ENCODE assay signal across 14 cellular contexts in the genomic region with DNA sequence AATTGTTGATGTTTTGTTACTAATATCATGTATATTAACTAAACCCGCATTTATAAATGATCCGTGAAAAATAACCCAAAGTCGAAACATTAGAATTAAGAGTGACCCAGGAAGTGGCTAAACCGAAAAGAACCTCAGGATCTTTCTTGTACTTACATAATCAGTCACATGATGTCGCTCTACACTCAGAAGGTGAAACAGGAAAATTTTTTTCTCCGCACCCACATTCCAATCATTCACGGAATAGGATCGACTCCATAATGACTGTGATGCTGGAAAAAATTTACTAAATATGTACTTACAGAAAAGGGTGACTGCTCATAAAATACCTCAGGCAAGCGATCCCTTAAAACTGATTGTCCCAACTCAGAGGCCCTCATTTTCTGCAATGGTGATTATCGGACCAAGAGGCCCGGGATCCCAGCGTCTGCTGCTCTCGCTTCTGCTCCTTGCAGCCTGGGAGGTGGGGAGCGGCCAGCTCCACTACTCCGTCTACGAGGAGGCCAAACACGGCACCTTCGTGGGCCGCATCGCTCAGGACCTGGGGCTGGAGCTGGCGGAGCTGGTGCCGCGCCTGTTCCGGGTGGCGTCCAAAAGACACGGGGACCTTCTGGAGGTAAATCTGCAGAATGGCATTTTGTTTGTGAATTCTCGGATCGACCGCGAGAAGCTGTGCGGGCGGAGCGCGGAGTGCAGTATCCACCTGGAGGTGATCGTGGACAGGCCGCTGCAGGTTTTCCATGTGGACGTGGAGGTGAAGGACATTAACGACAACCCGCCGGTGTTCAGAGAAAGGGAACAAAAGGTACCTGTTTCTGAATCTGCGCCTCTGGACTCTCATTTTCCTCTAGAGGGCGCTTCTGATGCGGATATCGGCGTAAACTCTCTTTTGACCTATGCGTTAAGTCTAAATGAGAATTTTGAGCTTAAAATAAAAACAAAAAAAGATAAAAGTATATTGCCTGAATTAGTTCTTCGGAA. TPM values are rescaled to one million over a fixed set of nuclear protein-coding genes. Genes with fewer than 3 reads are reported as not detected.
DNase-seq lines count a peak whose midpoint lies in the region; ATAC-seq lines count a peak whose summit lies in the region.
"Had no signal": no experiment of that assay in that cellular context is flagged by ENCODE, and none has a peak within 500 bp of the region (broad histone marks: within the 10 kb centered on the region; RNA-seq: fewer than 3 reads in every experiment).

A gene with protein sequence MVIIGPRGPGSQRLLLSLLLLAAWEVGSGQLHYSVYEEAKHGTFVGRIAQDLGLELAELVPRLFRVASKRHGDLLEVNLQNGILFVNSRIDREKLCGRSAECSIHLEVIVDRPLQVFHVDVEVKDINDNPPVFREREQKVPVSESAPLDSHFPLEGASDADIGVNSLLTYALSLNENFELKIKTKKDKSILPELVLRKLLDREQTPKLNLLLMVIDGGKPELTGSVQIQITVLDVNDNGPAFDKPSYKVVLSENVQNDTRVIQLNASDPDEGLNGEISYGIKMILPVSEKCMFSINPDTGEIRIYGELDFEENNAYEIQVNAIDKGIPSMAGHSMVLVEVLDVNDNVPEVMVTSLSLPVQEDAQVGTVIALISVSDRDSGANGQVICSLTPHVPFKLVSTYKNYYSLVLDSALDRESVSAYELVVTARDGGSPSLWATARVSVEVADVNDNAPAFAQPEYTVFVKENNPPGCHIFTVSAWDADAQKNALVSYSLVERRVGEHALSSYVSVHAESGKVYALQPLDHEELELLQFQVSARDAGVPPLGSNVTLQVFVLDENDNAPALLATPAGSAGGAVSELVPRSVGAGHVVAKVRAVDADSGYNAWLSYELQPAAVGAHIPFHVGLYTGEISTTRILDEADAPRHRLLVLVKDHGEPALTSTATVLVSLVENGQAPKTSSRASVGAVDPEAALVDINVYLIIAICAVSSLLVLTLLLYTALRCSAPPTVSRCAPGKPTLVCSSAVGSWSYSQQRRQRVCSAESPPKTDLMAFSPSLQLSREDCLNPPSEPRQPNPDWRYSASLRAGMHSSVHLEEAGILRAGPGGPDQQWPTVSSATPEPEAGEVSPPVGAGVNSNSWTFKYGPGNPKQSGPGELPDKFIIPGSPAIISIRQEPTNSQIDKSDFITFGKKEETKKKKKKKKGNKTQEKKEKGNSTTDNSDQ (plus strand): TSS at position 224 of the 981 bp plus-strand sequence. CDS start 165 bp downstream, at position 389.

- no peak within 1 kb of the TSS for H2BK5ac ChIP-seq in mesenchymal stem cell (ENCODE audit: low read depth, low read length, poor library complexity, severe bottlenecking)

- WGBS in mesenchymal stem cell: 8% methylated on average over 39 of the region's 47 CpGs

- peak within 1 kb of the TSS; percentile 64 for H3K4me2 ChIP-seq in mesenchymal stem cell (ENCODE audit: low read length, poor library complexity, severe bottlenecking)

- H3K79me1 ChIP-seq in mesenchymal stem cell (replicated peaks; ENCODE audit: low read length, poor library complexity, severe bottlenecking): peaks cover 3% of the 10 kb centered on the region

- peak within 1 kb of the TSS; percentile 73 for H3K27ac ChIP-seq in HUES48 (ENCODE audit: low read depth, low read length)
- peak within 1 kb of the TSS; percentile 60 for H3K27ac ChIP-seq in mesenchymal stem cell (ENCODE audit: low read length, poor library complexity, severe bottlenecking)
- H3K27ac ChIP-seq: neutrophil, Peyer's patch had no signal

- no peak within 1 kb of the TSS for H3K4ac ChIP-seq in mesenchymal stem cell (ENCODE audit: low read depth in 1 of 2, low read length in 2 of 2)

- peak; percentile 46 for DNase-seq in 8988T
- DNase-seq in cerebellar cortex (ENCODE audit: low spot score): peak; percentile 69
- DNase-seq in mesenchymal stem cell: peak; percentile 75
- no peak for DNase-seq in stimulated activated CD8-positive, alpha-beta memory T cell treated with anti-CD3 and anti-CD28 coated beads, Interleukin-4, amount 100 ng/mL, for 48 hours
- DNase-seq in NCI-H2081 treated with DMSO at 0.1 percent for 48 hours (lab: John Stamatoyannopoulos, UW): no peak
- DNase-seq in stimulated activated naive CD4-positive, alpha-beta T cell (lab: John Stamatoyannopoulos, UW): no peak
- DNase-seq: effector CD4-positive, alpha-beta T cell; hypothalamus; NCI-H1417; Peyer's patch; stimulated activated CD4-positive, alpha-beta T cell treated with anti-CD3 and anti-CD28 coated beads, Interleukin-2, amount 100 ng/mL, for 48 hours had no signal

- peak within 1 kb of the TSS; percentile 85 for H3K9ac ChIP-seq in HUES48 (ENCODE audit: low read depth, low read length)
- H3K9ac ChIP-seq in mesenchymal stem cell (ENCODE audit: low read length): no peak within 1 kb of the TSS

- no peak within 1 kb of the TSS for H4K8ac ChIP-seq in mesenchymal stem cell (ENCODE audit: low read length)

- no peak within 1 kb of the TSS for H2BK120ac ChIP-seq in mesenchymal stem cell (ENCODE audit: low read depth, low read length)

- no peak within 1 kb of the TSS for H4K91ac ChIP-seq in mesenchymal stem cell (ENCODE audit: low read length)

- no peaks in the 10 kb centered on the region for H3K27me3 ChIP-seq in HUES48 (ENCODE audit: control insufficient read depth, insufficient read depth, low read length)
- no peaks in the 10 kb centered on the region for H3K27me3 ChIP-seq in mesenchymal stem cell (ENCODE audit: control insufficient read depth in 1 of 2, insufficient read depth in 1 of 2, low read length in 2 of 2)
- H3K27me3 ChIP-seq: Peyer's patch had no signal

- H3K14ac ChIP-seq in mesenchymal stem cell (ENCODE audit: low read length in 2 of 2): no peak within 1 kb of the TSS

- H2BK12ac ChIP-seq in mesenchymal stem cell (ENCODE audit: low read length in 2 of 2): no peak within 1 kb of the TSS

- no peak for ATAC-seq in GM21423 (IDR thresholded peaks at IDR 0.05; ENCODE audit: unreplicated experiment)

- H3K36me3 ChIP-seq in HUES48 (ENCODE audit: control insufficient read depth, insufficient read depth, low read length) (0 out of 2 replicates have a peak, but pooled peaks cover under 1% of the 10 kb centered on the region), mesenchymal stem cell (ENCODE audit: control insufficient read depth in 1 of 2, insufficient read depth in 2 of 2, low read depth in 1 of 2, low read length in 2 of 2) (peaks cover 0 to 21% of the 10 kb centered on the region in 2 experiments)
- H3K36me3 ChIP-seq: neutrophil, Peyer's patch had no signal

- no peak within 1 kb of the TSS for H2AFZ ChIP-seq in mesenchymal stem cell (ENCODE audit: low read depth, low read length)

- no peaks in the 10 kb centered on the region for H3K9me3 ChIP-seq in HUES48 (ENCODE audit: control insufficient read depth, insufficient read depth, low read length)
- H3K9me3 ChIP-seq in mesenchymal stem cell (ENCODE audit: control insufficient read depth, low read length): peaks cover 59% of the 10 kb centered on the region

- H2AK5ac ChIP-seq in mesenchymal stem cell (ENCODE audit: low read length, severe bottlenecking): no peak within 1 kb of the TSS

- H3K4me3 ChIP-seq in HUES48 (ENCODE audit: low read depth, low read length): peak within 1 kb of the TSS; percentile 91
- H3K4me3 ChIP-seq in mesenchymal stem cell (ENCODE audit: insufficient read depth in 1 of 2, low read depth in 1 of 2, low read length in 2 of 2): peak within 1 kb of the TSS in 1 of 2 experiments; percentile 55
- H3K4me3 ChIP-seq: Peyer's patch had no signal

- H3K4me1 ChIP-seq in HUES48 (ENCODE audit: control insufficient read depth, insufficient read depth, low read length) (peaks cover 7% of the 10 kb centered on the region; the same call in 1 of the 2 replicates), mesenchymal stem cell (ENCODE audit: control insufficient read depth, insufficient read depth, low read depth, low read length) (peaks cover 8% of the 10 kb centered on the region)
- H3K4me1 ChIP-seq: Peyer's patch had no signal

- no peak within 1 kb of the TSS for H3K23ac ChIP-seq in mesenchymal stem cell (ENCODE audit: low read length in 2 of 2)

- no peak within 1 kb of the TSS for H3K18ac ChIP-seq in mesenchymal stem cell (ENCODE audit: low read depth in 1 of 2, low read length in 2 of 2)

- no peak within 1 kb of the TSS for H2BK15ac ChIP-seq in mesenchymal stem cell (ENCODE audit: low read depth, poor library complexity, severe bottlenecking)

RNA-seq across cellular contexts. Expression of the gene that starts here (rescaled TPM):
- polyA plus RNA-seq in mesenchymal stem cell (2013, experiment 1 of 2): 7.4 TPM
- polyA plus RNA-seq in mesenchymal stem cell (2013, experiment 2 of 2): 6.7 TPM

Comparison
In these comparisons a context has a peak if more than half of its experiments do, and no peak if none do; other contexts are left out.
1. DNase-seq: peak in 8988T (single experiment), cerebellar cortex (single experiment) and mesenchymal stem cell (single experiment); none in stimulated activated CD8-positive, alpha-beta memory T cell treated with anti-CD3 and anti-CD28 coated beads, Interleukin-4, amount 100 ng/mL, for 48 hours (single experiment), NCI-H2081 treated with DMSO at 0.1 percent for 48 hours (single experiment) and stimulated activated naive CD4-positive, alpha-beta T cell (0 of 6).